In genomic region chr3:51319271-51319670, GRCh38 we compare ENCODE assay signal across 25 cellular contexts.
"Had no signal": no experiment of that assay in that cellular context is flagged by ENCODE, and none has a peak within 500 bp of the region (broad histone marks: within the 10 kb centered on the region; RNA-seq: fewer than 3 reads in every experiment).

No MANE protein-coding gene starts in this region.

- H3K4me1 ChIP-seq: ascending aorta, esophagus squamous epithelium, left lung, neural progenitor cell, prostate gland, right atrium auricular region, thyroid gland had no signal

- H3K36me3 Mint-ChIP-seq: naive B cell had no signal

- H3K27ac Mint-ChIP-seq: activated T-cell treated with anti-CD3 and anti-CD28 coated beads, Interleukin-2, amount 50 U/mL, for 72 hours; dendritic cell treated with granulocyte-macrophage colony-stimulating factor and Interleukin-4, amounts not matched to agents 40 ng/mL and 50 ng/mL, for 4 days; naive B cell; neural progenitor cell; T-helper 1 cell treated with Interleukin-12 subunit alpha and Interleukin-12 subunit beta and Interleukin-4 antibody, amounts not matched to agents 30 μg/mL and 1 μg/mL, for 36 hours had no signal

- H3K9ac ChIP-seq: neural progenitor cell had no signal

- H3K4me1 Mint-ChIP-seq: naive B cell, neural progenitor cell had no signal

- DNase-seq: activated CD4-positive, alpha-beta T cell treated with anti-CD3 and anti-CD28 coated beads, Interleukin-2, amount 50 U/mL, for 1 hour; activated CD4-positive, CD25-positive, alpha-beta regulatory T cell treated with anti-CD3 and anti-CD28 coated beads, Interleukin-2, amount 50 U/mL, for 72 hours; activated CD8-positive, alpha-beta memory T cell treated with anti-CD3 and anti-CD28 coated beads for 24 hours; activated effector memory CD4-positive, alpha-beta T cell treated with anti-CD3 and anti-CD28 coated beads, Interleukin-2, amount 50 U/mL, for 16 hours; activated naive CD4-positive, alpha-beta T cell treated with anti-CD3 and anti-CD28 coated beads, Interleukin-2, amount 50 U/mL, for 16 hours; activated T-cell treated with anti-CD3 and anti-CD28 coated beads, Interleukin-2, amount 50 U/mL, for 72 hours; effector CD8-positive, alpha-beta T cell; esophagus squamous epithelium; foreskin melanocyte; glutamatergic neuron; left lung; midbrain; naive B cell; stimulated activated CD4-positive, alpha-beta T cell treated with anti-CD3 and anti-CD28 coated beads, Interleukin-2, amount 100 ng/mL, for 24 hours; stimulated activated naive CD4-positive, alpha-beta T cell treated with Interleukin-2 at 50 U/mL for 16 hours; thyroid gland had no signal

- H3K4me3 ChIP-seq: ascending aorta, esophagus squamous epithelium, left lung, neural progenitor cell, prostate gland, right atrium auricular region, thyroid gland had no signal

- H2AFZ ChIP-seq: neural progenitor cell had no signal

- H3K9me3 ChIP-seq: ascending aorta, esophagus squamous epithelium, left lung, prostate gland, right atrium auricular region, thyroid gland had no signal

- H3K9me3 Mint-ChIP-seq: T-helper 1 cell treated with Interleukin-12 subunit alpha and Interleukin-12 subunit beta and Interleukin-4 antibody, amounts not matched to agents 30 μg/mL and 1 μg/mL, for 36 hours had no signal

- FAIRE-seq: endothelial cell of umbilical vein, keratinocyte had no signal

- H3K36me3 ChIP-seq: ascending aorta, esophagus squamous epithelium, left lung, neural progenitor cell, prostate gland, right atrium auricular region, thyroid gland had no signal

- ATAC-seq: activated T-cell treated with anti-CD3 and anti-CD28 coated beads, Interleukin-2, amount 50 U/mL, for 72 hours; left lung had no signal

- H3K27me3 ChIP-seq: ascending aorta, esophagus squamous epithelium, neural progenitor cell, right atrium auricular region, thyroid gland had no signal

- H3K4me3 Mint-ChIP-seq: activated T-cell treated with anti-CD3 and anti-CD28 coated beads, Interleukin-2, amount 50 U/mL, for 72 hours; dendritic cell treated with granulocyte-macrophage colony-stimulating factor and Interleukin-4, amounts not matched to agents 40 ng/mL and 50 ng/mL, for 4 days; naive B cell; neural progenitor cell; T-helper 1 cell treated with Interleukin-12 subunit alpha and Interleukin-12 subunit beta and Interleukin-4 antibody, amounts not matched to agents 30 μg/mL and 1 μg/mL, for 36 hours had no signal

- H3K4me2 ChIP-seq: neural progenitor cell had no signal

- H3K27ac ChIP-seq: ascending aorta, esophagus squamous epithelium, left lung, neural progenitor cell, prostate gland, right atrium auricular region, thyroid gland, VCaP had no signal
